ENCODE assay signal across 21 cellular contexts in the genomic region with DNA sequence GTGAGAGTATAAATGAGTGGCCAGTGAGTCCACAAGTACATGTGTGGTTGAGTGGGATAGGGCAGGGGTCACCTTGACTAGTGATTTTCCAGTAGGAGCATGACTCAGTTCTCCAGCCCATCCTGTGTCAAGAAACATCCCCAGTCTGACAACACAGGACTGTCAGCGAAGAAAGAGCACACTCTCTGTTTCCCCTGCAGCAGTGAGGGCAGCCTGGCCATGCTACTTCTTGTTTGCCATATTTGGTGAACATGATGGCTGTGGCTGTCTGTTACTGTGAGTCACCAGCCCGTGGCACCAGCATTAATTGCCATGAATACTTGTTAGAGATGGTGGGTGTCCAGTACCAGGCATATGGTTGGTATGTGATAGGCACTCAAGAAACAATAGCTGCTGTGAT. TPM values are rescaled to one million over a fixed set of nuclear protein-coding genes. Genes with fewer than 3 reads are reported as not detected.
DNase-seq lines count a peak whose midpoint lies in the region; ATAC-seq and TF ChIP-seq lines count a peak whose summit lies in the region.
"Had no signal": no experiment of that assay in that cellular context is flagged by ENCODE, and none has a peak within 500 bp of the region (broad histone marks: within the 10 kb centered on the region; RNA-seq: fewer than 3 reads in every experiment).

No MANE protein-coding gene starts in this region.

- H3K27ac Mint-ChIP-seq in stimulated activated memory B cell treated with anti-CD40 and anti-IgM and Interleukin-4, amounts not matched to agents 10 μg/mL and 1 μg/mL and 100 μg/mL, for 72 hours, result no peak overlapping the region
- H3K27ac Mint-ChIP-seq: CD8-positive, alpha-beta T cell; T-cell had no signal

- POLR2A ChIA-PET in AG04449 (lab: Yijun Ruan, JAX), result interaction anchor here (1.5 kb wide), 1 partner anchor 12 kb away, joined by 5 read pairs; no protein-coding TSS in a partner anchor

- H3K27me3 Mint-ChIP-seq in stimulated activated memory B cell treated with anti-CD40 and anti-IgM and Interleukin-4, amounts not matched to agents 10 μg/mL and 1 μg/mL and 100 μg/mL, for 72 hours, result no peaks in the 10 kb centered on the region

- H3K36me3 Mint-ChIP-seq in stimulated activated memory B cell treated with anti-CD40 and anti-IgM and Interleukin-4, amounts not matched to agents 10 μg/mL and 1 μg/mL and 100 μg/mL, for 72 hours, result no peaks in the 10 kb centered on the region
- H3K36me3 Mint-ChIP-seq: CD8-positive, alpha-beta T cell; T-cell had no signal

- no peak overlapping the region for H3K4me3 Mint-ChIP-seq in stimulated activated memory B cell treated with anti-CD40 and anti-IgM and Interleukin-4, amounts not matched to agents 10 μg/mL and 1 μg/mL and 100 μg/mL, for 72 hours
- H3K4me3 Mint-ChIP-seq: CD8-positive, alpha-beta T cell; neural crest cell; T-cell had no signal

- TF ChIP-seq CTCF in AG04449 (IDR thresholded peaks at IDR 0.05; ENCODE audit: insufficient read depth, low read length, missing control alignments) (no peak), kidney epithelial cell (IDR thresholded peaks at IDR 0.05; ENCODE audit: insufficient read depth, low read length, poor library complexity, severe bottlenecking) (no peak)

- H3K9me3 Mint-ChIP-seq in stimulated activated memory B cell treated with anti-CD40 and anti-IgM and Interleukin-4, amounts not matched to agents 10 μg/mL and 1 μg/mL and 100 μg/mL, for 72 hours, result no peaks in the 10 kb centered on the region
- H3K9me3 Mint-ChIP-seq: CD8-positive, alpha-beta T cell; T-cell had no signal

- CTCF ChIA-PET in AG04449 (lab: Yijun Ruan, JAX), result no interaction called here

- no peak overlapping the region for H3K4me3 ChIP-seq in AG04449 (ENCODE audit: low read depth, low read length)
- H3K4me3 ChIP-seq in kidney epithelial cell (ENCODE audit: low read depth, low read length), result no peak overlapping the region
- H3K4me3 ChIP-seq: dorsolateral prefrontal cortex, gastrocnemius medialis, psoas muscle, spleen had no signal

- no peaks in the 10 kb centered on the region for H3K4me1 Mint-ChIP-seq in stimulated activated memory B cell treated with anti-CD40 and anti-IgM and Interleukin-4, amounts not matched to agents 10 μg/mL and 1 μg/mL and 100 μg/mL, for 72 hours
- H3K4me1 Mint-ChIP-seq: T-cell had no signal

- DNase-seq in AG04449 (ENCODE audit: low read depth, low spot score) (peak; percentile 37), GM03348 (ENCODE audit: low spot score) (peak; percentile 42), RPMI7951 (ENCODE audit: low read depth) (peak; percentile 98), kidney epithelial cell (ENCODE audit: low read depth) (peak; percentile 58), hippocampal formation (lab: John Stamatoyannopoulos, UW) (no peak), NCI-H748 treated with DMSO at 0.1 percent for 48 hours (lab: John Stamatoyannopoulos, UW) (no peak)
- DNase-seq: ACHN; activated gamma-delta T cell treated with Interleukin-2 at 50 U/mL for 16 hours; CD8-positive, alpha-beta T cell; DND-41; dorsolateral prefrontal cortex; gastrocnemius medialis; left colon; NCI-H226; psoas muscle; spleen; T-cell had no signal

- ATAC-seq in stimulated activated memory B cell treated with anti-CD40 and anti-IgM and Interleukin-4, amounts not matched to agents 10 μg/mL and 1 μg/mL and 100 μg/mL, for 72 hours, result no peak
- ATAC-seq in HG03097 (IDR thresholded peaks at IDR 0.05; ENCODE audit: low FRiP score, unreplicated experiment), result no peak
- ATAC-seq: CD8-positive, alpha-beta T cell; gastrocnemius medialis; left colon; psoas muscle; Right ventricle myocardium inferior; T-cell had no signal

- H3K36me3 ChIP-seq in kidney epithelial cell (ENCODE audit: control insufficient read depth, insufficient read depth, low read length), result no peaks in the 10 kb centered on the region
- H3K36me3 ChIP-seq: gastrocnemius medialis, spleen had no signal

- no peaks in the 10 kb centered on the region for H3K27me3 ChIP-seq in kidney epithelial cell (ENCODE audit: control insufficient read depth, insufficient read depth, low read length)

RNA-seq across cellular contexts. Expression of a gene that starts 13.1 kb away (rescaled TPM):
- 8.9 and 10.8 TPM in 2 replicates for total RNA-seq in RPMI7951 (2014; rRNA removed; shearing (Covaris generic))
- total RNA-seq in kidney epithelial cell, result 12.3 and 14.8 TPM in 2 replicates
- total RNA-seq: CD8-positive, alpha-beta T cell; psoas muscle; spleen had no signal

Comparison
In these comparisons a context has a peak if more than half of its experiments do, and no peak if none do; other contexts are left out.
1. DNase-seq: peak in AG04449 (single experiment), GM03348 (single experiment), RPMI7951 (single experiment) and kidney epithelial cell (single experiment); none in hippocampal formation (0 of 2) and NCI-H748 treated with DMSO at 0.1 percent for 48 hours (single experiment).